In genomic region chr1:84698718-84699117, GRCh38 we compare ENCODE assay signal across 9 cellular contexts. TPM values are rescaled to one million over a fixed set of nuclear protein-coding genes. Genes with fewer than 3 reads are reported as not detected.
DNase-seq lines count a peak whose midpoint lies in the region; ATAC-seq, FAIRE-seq and TF ChIP-seq lines count a peak whose summit lies in the region.
"Had no signal": no experiment of that assay in that cellular context is flagged by ENCODE, and none has a peak within 500 bp of the region (broad histone marks: within the 10 kb centered on the region; RNA-seq: fewer than 3 reads in every experiment).

No MANE protein-coding gene starts in this region.

- peak overlapping the region; percentile 45 for H3K27ac Mint-ChIP-seq in astrocyte (ENCODE audit: unreplicated experiment)
- H3K27ac Mint-ChIP-seq: activated naive CD8-positive, alpha-beta T cell treated with anti-CD3 and anti-CD28 coated beads, Interleukin-2, amount 10 ng/mL, durations not matched to agents 7 days and 5 days; memory B cell had no signal

- FAIRE-seq in astrocyte (lab: Jason Lieb, UNC), result peak; percentile 100

- no peaks in the 10 kb centered on the region for H3K36me3 ChIP-seq in astrocyte (ENCODE audit: insufficient read depth, low read length)
- no peaks in the 10 kb centered on the region for H3K36me3 ChIP-seq in hepatocyte (replicated peaks; ENCODE audit: insufficient read depth, low read depth)
- H3K36me3 ChIP-seq in tibial nerve, result no peaks in the 10 kb centered on the region

- H3K9me3 ChIP-seq in astrocyte (ENCODE audit: insufficient read depth, low read depth, low read length) (no peaks in the 10 kb centered on the region), hepatocyte (ENCODE audit: low read depth) (no peaks in the 10 kb centered on the region), tibial nerve (no peaks in the 10 kb centered on the region)

- H3K27ac ChIP-seq in astrocyte (ENCODE audit: low read depth, low read length), result peak overlapping the region; percentile 87
- peak overlapping the region; percentile 76 for H3K27ac ChIP-seq in hepatocyte
- H3K27ac ChIP-seq in tibial nerve, result peak overlapping the region in 3 of 4 donors; percentile 2 to 66 (median 11)

- no peak for TF ChIP-seq POLR2A in tibial nerve (IDR thresholded peaks at IDR 0.05)

- H3K9ac ChIP-seq in astrocyte (ENCODE audit: low read length), result peak overlapping the region; percentile 61

- no peaks in the 10 kb centered on the region for H3K79me2 ChIP-seq in astrocyte (ENCODE audit: insufficient read depth, low read length)
- H3K79me2 ChIP-seq in hepatocyte, result no peaks in the 10 kb centered on the region

- H3K27me3 Mint-ChIP-seq in astrocyte (ENCODE audit: low read depth, unreplicated experiment), result no peaks in the 10 kb centered on the region

- ATAC-seq in activated CD4-positive, CD25-positive, alpha-beta regulatory T cell treated with anti-CD3 and anti-CD28 coated beads, Interleukin-2, amount 50 U/mL, for 24 hours, result no peak

- H3K27me3 ChIP-seq in astrocyte (ENCODE audit: insufficient read depth, low read length) (no peaks in the 10 kb centered on the region), hepatocyte (no peaks in the 10 kb centered on the region), tibial nerve (no peaks in the 10 kb centered on the region)

- DNase-seq in HT1080 (ENCODE audit: low read depth) (peak; percentile 90), astrocyte (ENCODE audit: low read depth) (peak; percentile 86), hepatocyte (ENCODE audit: low spot score) (peak; percentile 68), tibial nerve (ENCODE audit: low spot score in 2 of 2) (no peak), NCI-H146 (lab: John Stamatoyannopoulos, UW) (no peak)
- no peak for DNase-seq in stimulated activated CD4-positive, alpha-beta T cell treated with anti-CD3 and anti-CD28 coated beads, Interleukin-4, amount 100 ng/mL, for 1 hour
- DNase-seq: activated naive CD8-positive, alpha-beta T cell treated with anti-CD3 and anti-CD28 coated beads, Interleukin-2, amount 10 ng/mL, durations not matched to agents 7 days and 5 days had no signal

- WGBS in hepatocyte (ENCODE audit: low lambda C conversion rate, missing lambda C conversion rate), result 55% methylated on average over 1 of the region's 1 CpG
- 31% methylated on average over 1 of the region's 1 CpG for WGBS in tibial nerve, 2 donors

- peaks cover 26% of the 10 kb centered on the region for H3K4me1 Mint-ChIP-seq in astrocyte (ENCODE audit: low read depth, unreplicated experiment)

- no peaks in the 10 kb centered on the region for H3K36me3 Mint-ChIP-seq in astrocyte (ENCODE audit: low read depth, unreplicated experiment)
- H3K36me3 Mint-ChIP-seq: memory B cell had no signal

- H3K9me2 ChIP-seq in hepatocyte (replicated peaks; ENCODE audit: insufficient read depth), result no peaks in the 10 kb centered on the region

- TF ChIP-seq CTCF in astrocyte (IDR thresholded peaks at IDR 0.05; ENCODE audit: insufficient read depth, low read depth, low read length) (no peak), hepatocyte (IDR thresholded peaks at IDR 0.05; ENCODE audit: poor library complexity) (no peak), tibial nerve (IDR thresholded peaks at IDR 0.05) (no peak)

- H3K4me3 ChIP-seq in astrocyte (ENCODE audit: insufficient read depth, low read depth, low read length), result peak overlapping the region; percentile 6
- no peak overlapping the region for H3K4me3 ChIP-seq in hepatocyte
- H3K4me3 ChIP-seq in tibial nerve, result no peak overlapping the region

- H4K20me1 ChIP-seq in astrocyte (ENCODE audit: insufficient read depth, low read length) (no peaks in the 10 kb centered on the region), hepatocyte (ENCODE audit: insufficient read depth, poor library complexity, severe bottlenecking) (no peaks in the 10 kb centered on the region)

- H3K4me1 ChIP-seq in astrocyte (ENCODE audit: insufficient read depth, low read length) (peaks cover 16% of the 10 kb centered on the region), hepatocyte (ENCODE audit: insufficient read depth) (peaks cover 25% of the 10 kb centered on the region), tibial nerve (peaks cover 0 to 14% (median 0%) of the 10 kb centered on the region in 4 donors)

- H3K4me2 ChIP-seq in astrocyte (ENCODE audit: low read length) (peak overlapping the region; percentile 82), hepatocyte (peak overlapping the region; percentile 21)

- no peaks in the 10 kb centered on the region for H3K9me3 Mint-ChIP-seq in astrocyte (ENCODE audit: unreplicated experiment)
- H3K9me3 Mint-ChIP-seq: activated naive CD8-positive, alpha-beta T cell treated with anti-CD3 and anti-CD28 coated beads, Interleukin-2, amount 10 ng/mL, durations not matched to agents 7 days and 5 days; memory B cell had no signal

- H2AFZ ChIP-seq in astrocyte (ENCODE audit: low read depth, low read length), result peak overlapping the region; percentile 8
- H2AFZ ChIP-seq in hepatocyte, result no peak overlapping the region

- H3K4me3 Mint-ChIP-seq in astrocyte (ENCODE audit: unreplicated experiment), result no peak overlapping the region
- H3K4me3 Mint-ChIP-seq: activated naive CD8-positive, alpha-beta T cell treated with anti-CD3 and anti-CD28 coated beads, Interleukin-2, amount 10 ng/mL, durations not matched to agents 7 days and 5 days; memory B cell had no signal

- TF ChIP-seq EP300 in tibial nerve (IDR thresholded peaks at IDR 0.05), result no peak

RNA-seq across cellular contexts. Expression of gene SSX2IP, which starts 8.5 kb away (rescaled TPM):
- 18.6 and 21.4 TPM in 2 replicates for total RNA-seq in HT1080 (2014; rRNA removed; shearing (Covaris generic))
- polyA plus RNA-seq in HT1080 (2015; cell fraction: cytosol; rRNA removed), result 13.3 and 17.8 TPM in 2 replicates
- polyA plus RNA-seq in HT1080 (2015; cell fraction: nucleus; rRNA removed), result 10.5 and 11.3 TPM in 2 replicates
- 13.4 and 14.1 TPM in 2 replicates for total RNA-seq in astrocyte
- total RNA-seq in hepatocyte, result 38.0 and 39.9 TPM in 2 replicates
- polyA plus RNA-seq in hepatocyte, result 17.1 and 26.5 TPM in 2 replicates
- total RNA-seq in tibial nerve, result 1 to 10 TPM; 3.6 to 5.5 (median 4.8) TPM

Comparison
In these comparisons a context has a peak if more than half of its experiments do, and no peak if none do; other contexts are left out.
1. DNase-seq: peak in HT1080 (single experiment), astrocyte (single experiment) and hepatocyte (single experiment); none in tibial nerve (0 of 2), stimulated activated CD4-positive, alpha-beta T cell treated with anti-CD3 and anti-CD28 coated beads, Interleukin-4, amount 100 ng/mL, for 1 hour (single experiment) and NCI-H146 (single experiment).
2. H3K27ac ChIP-seq: peak in every context shown above with its lines; median percentile 87 in astrocyte; 76 in hepatocyte; 11 in tibial nerve.